30 cellular contexts compared by ENCODE assay signal in the genomic region with DNA sequence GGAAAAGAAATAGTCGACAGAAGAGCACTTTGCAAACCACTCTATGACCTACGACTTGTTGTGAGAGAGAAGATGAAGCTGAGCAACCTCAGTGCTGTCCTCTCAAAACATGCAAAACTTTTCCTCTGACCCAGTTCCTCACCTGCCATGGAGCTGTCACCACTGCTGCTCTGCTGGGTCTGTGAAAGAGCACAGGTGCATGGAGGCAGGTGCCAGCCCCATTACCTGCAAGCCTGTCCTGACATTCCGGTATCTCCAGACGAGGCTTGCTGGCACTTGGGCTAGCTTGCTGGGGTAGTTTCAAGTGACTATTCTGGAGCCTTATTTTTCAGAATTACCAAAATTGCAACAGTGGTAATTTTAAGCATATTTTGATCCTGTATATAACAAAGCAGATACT.
"Had no signal": no experiment of that assay in that cellular context is flagged by ENCODE, and none has a peak within 500 bp of the region (broad histone marks: within the 10 kb centered on the region; RNA-seq: fewer than 3 reads in every experiment).

No MANE protein-coding gene starts in this region.

- H3K4me3 ChIP-seq: ascending aorta, esophagus squamous epithelium, gastroesophageal sphincter, heart right ventricle, hepatocyte had no signal

- H3K9me3 Mint-ChIP-seq: activated CD4-positive, alpha-beta T cell treated with anti-CD3 and anti-CD28 coated beads, Interleukin-2, amount 10 ng/mL, durations not matched to agents 24 days and 14 days had no signal

- H3K4me3 Mint-ChIP-seq: activated CD4-positive, alpha-beta memory T cell treated with anti-CD3 and anti-CD28 coated beads for 36 hours; activated CD4-positive, alpha-beta T cell treated with anti-CD3 and anti-CD28 coated beads for 36 hours; activated CD4-positive, alpha-beta T cell treated with anti-CD3 and anti-CD28 coated beads, Interleukin-2, amount 10 ng/mL, durations not matched to agents 24 days and 14 days; activated CD8-positive, alpha-beta memory T cell treated with anti-CD3 and anti-CD28 coated beads, Interleukin-2, amount 10 ng/mL, durations not matched to agents 7 days and 5 days; activated CD8-positive, alpha-beta T cell treated with anti-CD3 and anti-CD28 coated beads, Interleukin-2, amount 10 ng/mL, durations not matched to agents 7 days and 5 days; activated naive CD4-positive, alpha-beta T cell treated with anti-CD3 and anti-CD28 coated beads for 36 hours; activated naive CD8-positive, alpha-beta T cell treated with anti-CD3 and anti-CD28 coated beads, Interleukin-2, amount 10 ng/mL, durations not matched to agents 7 days and 5 days; activated T-helper 1 cell treated with anti-CD3 and anti-CD28 coated beads, Interleukin-12 subunit alpha, Interleukin-12 subunit beta, Interleukin-2, Interleukin-4 antibody, amounts not matched to agents 30 ng/mL and 10 ng/mL and 1 ng/mL, durations not matched to agents 14 hours and 24 hours and 36 hours; T-helper 17 cell had no signal

- H2AFZ ChIP-seq: hepatocyte had no signal

- DNase-seq: activated CD4-positive, alpha-beta memory T cell treated with anti-CD3 and anti-CD28 coated beads for 36 hours; activated CD4-positive, alpha-beta T cell treated with anti-CD3 and anti-CD28 coated beads for 36 hours; activated CD4-positive, alpha-beta T cell treated with anti-CD3 and anti-CD28 coated beads, Interleukin-2, amount 10 ng/mL, durations not matched to agents 24 days and 14 days; activated CD4-positive, CD25-positive, alpha-beta regulatory T cell; activated CD4-positive, CD25-positive, alpha-beta regulatory T cell treated with anti-CD3 and anti-CD28 coated beads, Interleukin-2, amount 50 U/mL, for 72 hours; activated CD8-positive, alpha-beta memory T cell treated with anti-CD3 and anti-CD28 coated beads, Interleukin-2, amount 10 ng/mL, durations not matched to agents 7 days and 5 days; activated CD8-positive, alpha-beta memory T cell treated with anti-CD3 and anti-CD28 coated beads, Interleukin-2, amount 50 U/mL, for 4 hours; activated CD8-positive, alpha-beta T cell treated with anti-CD3 and anti-CD28 coated beads, Interleukin-2, amount 10 ng/mL, durations not matched to agents 7 days and 5 days; activated effector memory CD4-positive, alpha-beta T cell treated with anti-CD3 and anti-CD28 coated beads, Interleukin-2, amount 50 U/mL, for 16 hours; activated naive CD4-positive, alpha-beta T cell treated with anti-CD3 and anti-CD28 coated beads for 36 hours; activated naive CD8-positive, alpha-beta T cell treated with anti-CD3 and anti-CD28 coated beads, Interleukin-2, amount 10 ng/mL, durations not matched to agents 7 days and 5 days; activated T-cell treated with anti-CD3 and anti-CD28 coated beads, Interleukin-2, amount 50 U/mL, for 1 hour; activated T-cell treated with anti-CD3 and anti-CD28 coated beads, Interleukin-2, amount 50 U/mL, for 48 hours; caudate nucleus; cortex of kidney; effector CD8-positive, alpha-beta T cell; esophagus squamous epithelium; foreskin melanocyte; heart right ventricle; T-helper 17 cell had no signal

- H3K36me3 Mint-ChIP-seq: activated CD4-positive, alpha-beta memory T cell treated with anti-CD3 and anti-CD28 coated beads for 36 hours; activated CD8-positive, alpha-beta memory T cell treated with anti-CD3 and anti-CD28 coated beads, Interleukin-2, amount 10 ng/mL, durations not matched to agents 7 days and 5 days; activated naive CD8-positive, alpha-beta T cell treated with anti-CD3 and anti-CD28 coated beads, Interleukin-2, amount 10 ng/mL, durations not matched to agents 7 days and 5 days had no signal

- H3K79me2 ChIP-seq: hepatocyte had no signal

- H3K27ac Mint-ChIP-seq: activated CD4-positive, alpha-beta memory T cell treated with anti-CD3 and anti-CD28 coated beads for 36 hours; activated CD4-positive, alpha-beta T cell treated with anti-CD3 and anti-CD28 coated beads for 36 hours; activated CD4-positive, alpha-beta T cell treated with anti-CD3 and anti-CD28 coated beads, Interleukin-2, amount 10 ng/mL, durations not matched to agents 24 days and 14 days; activated CD8-positive, alpha-beta memory T cell treated with anti-CD3 and anti-CD28 coated beads, Interleukin-2, amount 10 ng/mL, durations not matched to agents 7 days and 5 days; activated CD8-positive, alpha-beta T cell treated with anti-CD3 and anti-CD28 coated beads, Interleukin-2, amount 10 ng/mL, durations not matched to agents 7 days and 5 days; activated naive CD4-positive, alpha-beta T cell treated with anti-CD3 and anti-CD28 coated beads for 36 hours; activated naive CD4-positive, alpha-beta T cell treated with anti-CD3 and anti-CD28 coated beads, Interleukin-2, amount 50 U/mL, for 72 hours; activated naive CD8-positive, alpha-beta T cell treated with anti-CD3 and anti-CD28 coated beads, Interleukin-2, amount 10 ng/mL, durations not matched to agents 7 days and 5 days; activated T-helper 1 cell treated with anti-CD3 and anti-CD28 coated beads, Interleukin-12 subunit alpha, Interleukin-12 subunit beta, Interleukin-2, Interleukin-4 antibody, amounts not matched to agents 30 ng/mL and 10 ng/mL and 1 ng/mL, durations not matched to agents 14 hours and 24 hours and 36 hours; activated T-helper 2 cell treated with anti-CD3 and anti-CD28 coated beads, Interferon-gamma antibody, Interleukin-2, Interleukin-4, amounts not matched to agents 10 μg/mL and 5 μg/mL and 100 μg/mL, durations not matched to agents 14 hours and 24 hours and 36 hours; T-helper 17 cell had no signal

- H3K4me1 Mint-ChIP-seq: activated CD4-positive, alpha-beta T cell treated with anti-CD3 and anti-CD28 coated beads for 36 hours; activated CD4-positive, alpha-beta T cell treated with anti-CD3 and anti-CD28 coated beads, Interleukin-2, amount 10 ng/mL, durations not matched to agents 24 days and 14 days; activated CD8-positive, alpha-beta memory T cell treated with anti-CD3 and anti-CD28 coated beads, Interleukin-2, amount 10 ng/mL, durations not matched to agents 7 days and 5 days; activated naive CD8-positive, alpha-beta T cell treated with anti-CD3 and anti-CD28 coated beads, Interleukin-2, amount 10 ng/mL, durations not matched to agents 7 days and 5 days; T-helper 17 cell had no signal

- H3K4me1 ChIP-seq: ascending aorta, esophagus squamous epithelium, gastroesophageal sphincter, heart right ventricle had no signal

- H3K27ac ChIP-seq: ascending aorta, epithelial cell of prostate, esophagus squamous epithelium, gastroesophageal sphincter, heart right ventricle, hepatocyte had no signal

- FAIRE-seq: colon, endometrium, endothelial cell of umbilical vein had no signal

- H3K4me2 ChIP-seq: hepatocyte had no signal

- H3K27me3 ChIP-seq: ascending aorta, gastroesophageal sphincter, hepatocyte had no signal

- H3K9me3 ChIP-seq: ascending aorta, esophagus squamous epithelium, gastroesophageal sphincter had no signal

- ATAC-seq: activated CD4-positive, alpha-beta T cell treated with anti-CD3 and anti-CD28 coated beads for 36 hours; activated CD8-positive, alpha-beta memory T cell treated with anti-CD3 and anti-CD28 coated beads, Interleukin-2, amount 10 ng/mL, durations not matched to agents 7 days and 5 days; activated CD8-positive, alpha-beta T cell treated with anti-CD3 and anti-CD28 coated beads, Interleukin-2, amount 10 ng/mL, durations not matched to agents 7 days and 5 days; activated naive CD4-positive, alpha-beta T cell treated with anti-CD3 and anti-CD28 coated beads, Interleukin-2, amount 50 U/mL, for 72 hours; gastroesophageal sphincter; heart right ventricle; T-helper 17 cell had no signal

- H3K36me3 ChIP-seq: ascending aorta, esophagus squamous epithelium, gastroesophageal sphincter, heart right ventricle had no signal
